10 cellular contexts compared by ENCODE assay signal in genomic region chrX:47854474-47854873, GRCh38. TPM values are rescaled to one million over a fixed set of nuclear protein-coding genes. Genes with fewer than 3 reads are reported as not detected.
DNase-seq lines count a peak whose midpoint lies in the region; ATAC-seq, FAIRE-seq and TF ChIP-seq lines count a peak whose summit lies in the region.
"Had no signal": no experiment of that assay in that cellular context is flagged by ENCODE, and none has a peak within 500 bp of the region (broad histone marks: within the 10 kb centered on the region; RNA-seq: fewer than 3 reads in every experiment).

No MANE protein-coding gene starts in this region.

- H3K14ac ChIP-seq in H1 (ENCODE audit: insufficient read length): no peak overlapping the region

- TF ChIP-seq EP300 in SK-N-SH (IDR thresholded peaks at IDR 0.05; ENCODE audit: borderline replicate concordance in 1 of 2, low read depth in 1 of 2, low read length in 1 of 2): no peak
- no peak for TF ChIP-seq EP300 in H1 (IDR thresholded peaks at IDR 0.05; ENCODE audit: borderline replicate concordance in 1 of 2, low read depth in 2 of 2, low read length in 2 of 2)

- H2AFZ ChIP-seq in SK-N-SH (ENCODE audit: low read depth) (no peak overlapping the region), H1 (ENCODE audit: low read length) (no peak overlapping the region), neural progenitor cell (replicated peaks) (no peak overlapping the region)

- POLR2A ChIA-PET in SK-N-SH (lab: Yijun Ruan, JAX) (no interaction called here), H1 (lab: Charles Lee; ENCODE audit: partially characterized antibody) (no interaction called here)

- FAIRE-seq in H1 (lab: Jason Lieb, UNC): peak; percentile 68

- no peaks in the 10 kb centered on the region for H3K9me2 ChIP-seq in SK-N-SH

- H3K79me2 ChIP-seq in SK-N-SH (ENCODE audit: insufficient read depth) (no peaks in the 10 kb centered on the region), H1 (ENCODE audit: control insufficient read depth in 1 of 2, insufficient read depth in 2 of 2, low read length in 2 of 2) (no peaks in the 10 kb centered on the region), neural progenitor cell (ENCODE audit: low read depth) (no peaks in the 10 kb centered on the region)

- no peaks in the 10 kb centered on the region for H3K23me2 ChIP-seq in H1 (ENCODE audit: low read depth, low read length)

- H4K5ac ChIP-seq in H1 (ENCODE audit: insufficient read length, low read depth, low read length): no peak overlapping the region

- no peak overlapping the region for H3K27ac Mint-ChIP-seq in neural progenitor cell

- H3K9me3 Mint-ChIP-seq in neural progenitor cell: no peaks in the 10 kb centered on the region

- H3K4ac ChIP-seq in H1 (replicated peaks; ENCODE audit: insufficient read length, low read depth, low read length): no peak overlapping the region

- WGBS in SK-N-SH (ENCODE audit: low lambda C conversion rate): 92% methylated on average over 10 of the region's 10 CpGs
- WGBS in H1 (ENCODE audit: extremely low coverage in 1 of 2, insufficient coverage in 1 of 2, insufficient read length in 1 of 2, insufficient replicate concordance in 2 of 2, low coverage in 1 of 2, low lambda C conversion rate in 2 of 2, missing lambda C conversion rate in 1 of 2), 2 experiments: 88% methylated on average over 10 of the region's 10 CpGs; no CpG with 5 or more reads in 1 of the 2 experiments

- H2BK15ac ChIP-seq in H1 (ENCODE audit: low read length): no peak overlapping the region

- H3K9ac ChIP-seq in SK-N-SH (no peak overlapping the region), H1 (replicated peaks in 1 of 4; ENCODE audit: extremely low read depth in 1 of 4, low read depth in 3 of 4, low read length in 3 of 4) (no peak overlapping the region), neural progenitor cell (no peak overlapping the region)
- H3K9ac ChIP-seq: BLaER1 had no signal

- H3K27ac ChIP-seq in SK-N-SH (ENCODE audit: low read depth in 2 of 2, low read length in 1 of 2): no peak overlapping the region
- no peak overlapping the region for H3K27ac ChIP-seq in H1 (ENCODE audit: low read depth, low read length)
- no peak overlapping the region for H3K27ac ChIP-seq in neural progenitor cell
- H3K27ac ChIP-seq: BLaER1, SJCRH30 had no signal

- TF ChIP-seq CTCF in SK-N-SH (IDR thresholded peaks at IDR 0.05) (peak; percentile 52), H1 (IDR thresholded peaks at IDR 0.05; ENCODE audit: control extremely low read depth in 1 of 3, insufficient read depth in 1 of 3, low read depth in 1 of 3, low read length in 3 of 3) (peak; percentile 46 to 59 (median 48)), neural progenitor cell (IDR thresholded peaks at IDR 0.05) (peak; percentile 56)

- H3K4me1 ChIP-seq in SK-N-SH (ENCODE audit: control insufficient read depth in 1 of 2, insufficient read depth in 2 of 2, low read depth in 1 of 2, low read length in 1 of 2) (no peaks in the 10 kb centered on the region), H1 (replicated peaks in 1 of 4; ENCODE audit: control insufficient read depth in 3 of 4, insufficient read depth in 4 of 4, low read length in 3 of 4) (no peaks in the 10 kb centered on the region), neural progenitor cell (no peaks in the 10 kb centered on the region)
- H3K4me1 ChIP-seq: SJCRH30 had no signal

- H3K56ac ChIP-seq in H1 (replicated peaks; ENCODE audit: insufficient read length, low read depth, low read length): no peak overlapping the region

- H3K27me3 ChIP-seq in SK-N-SH (ENCODE audit: insufficient read depth) (no peaks in the 10 kb centered on the region), H1 (replicated peaks in 1 of 4; ENCODE audit: control insufficient read depth in 3 of 4, extremely low read depth in 1 of 4, insufficient read depth in 3 of 4, low read length in 3 of 4) (no peaks in the 10 kb centered on the region), neural progenitor cell (no peaks in the 10 kb centered on the region)
- H3K27me3 ChIP-seq: SJCRH30 had no signal

- CTCF ChIA-PET in SK-N-SH (lab: Yijun Ruan, JAX): interaction anchor here (1.0 to 3.5 kb wide), 9 partner anchors 8 to 211 kb away, joined by 3 to 28 read pairs (median 4); partner anchors contain the start of gene ZNF81
- CTCF ChIA-PET in H1 (lab: Charles Lee; ENCODE audit: partially characterized antibody): interaction anchor here (0.6 to 3.5 kb wide), 8 partner anchors 9 to 172 kb away, joined by 3 to 31 read pairs (median 4); no protein-coding TSS in a partner anchor

- no peaks in the 10 kb centered on the region for H3K9me3 ChIP-seq in SK-N-SH
- no peaks in the 10 kb centered on the region for H3K9me3 ChIP-seq in H1 (ENCODE audit: insufficient read depth in 2 of 2, low read depth in 1 of 2, low read length in 1 of 2)
- H3K9me3 ChIP-seq in neural progenitor cell (ENCODE audit: low read depth): no peaks in the 10 kb centered on the region
- H3K9me3 ChIP-seq: BLaER1, SJCRH30 had no signal

- H3K4me3 Mint-ChIP-seq in neural progenitor cell: no peak overlapping the region

- H2BK20ac ChIP-seq in H1 (ENCODE audit: low read length): no peak overlapping the region

- H3K23ac ChIP-seq in H1 (ENCODE audit: insufficient read length): no peak overlapping the region

- H3K4me1 Mint-ChIP-seq in neural progenitor cell: no peaks in the 10 kb centered on the region

- H3K4me3 ChIP-seq in SK-N-SH (ENCODE audit: low read depth in 2 of 2, low read length in 1 of 2) (no peak overlapping the region), H1 (ENCODE audit: extremely low read depth in 1 of 4, insufficient read depth in 2 of 4, low read depth in 3 of 4, low read length in 4 of 4) (no peak overlapping the region), neural progenitor cell (no peak overlapping the region)
- H3K4me3 ChIP-seq: BLaER1, SJCRH30 had no signal

- no peak overlapping the region for H2BK120ac ChIP-seq in H1 (replicated peaks; ENCODE audit: low read depth, low read length)

- H2BK12ac ChIP-seq in H1 (ENCODE audit: low read depth, low read length): no peak overlapping the region

- H3K36me3 ChIP-seq in SK-N-SH (replicated peaks in 1 of 2; ENCODE audit: control insufficient read depth in 1 of 2, insufficient read depth in 2 of 2, low read length in 1 of 2) (peaks cover 21 to 22% of the 10 kb centered on the region in 2 experiments), H1 (ENCODE audit: control insufficient read depth in 2 of 4, insufficient read depth in 4 of 4, low read length in 3 of 4) (peaks cover 0 to 4% (median 0%) of the 10 kb centered on the region in 4 experiments; a peak in 2 of 8 replicates), neural progenitor cell (no peaks in the 10 kb centered on the region)
- H3K36me3 ChIP-seq: BLaER1, SJCRH30 had no signal

- H3K36me3 Mint-ChIP-seq in neural progenitor cell: peaks cover 2% of the 10 kb centered on the region

- H4K91ac ChIP-seq in H1 (replicated peaks; ENCODE audit: insufficient read length, low read length): no peak overlapping the region

- DNase-seq in NCI-H1417 (lab: John Stamatoyannopoulos, UW) (peak in 2 of 3 experiments; percentile 3 to 59), NCI-H1417 treated with DMSO at 0.1 percent for 48 hours (lab: John Stamatoyannopoulos, UW) (no peak), SK-N-SH (peak; percentile 14), H1 (ENCODE audit: low read depth in 1 of 2, low spot score in 2 of 2) (peak in 1 of 2 experiments; percentile 43), neural progenitor cell (ENCODE audit: low spot score) (peak; percentile 45), activated gamma-delta T cell treated with Interleukin-2 at 50 U/mL for 16 hours (no peak), NCI-H1105 (lab: John Stamatoyannopoulos, UW) (no peak)

- no peak for ATAC-seq in HG03442 (IDR thresholded peaks at IDR 0.05; ENCODE audit: unreplicated experiment)

- no peaks in the 10 kb centered on the region for H3K79me1 ChIP-seq in H1 (ENCODE audit: low read depth, low read length)

- H4K20me1 ChIP-seq in SK-N-SH (ENCODE audit: insufficient read depth): no peaks in the 10 kb centered on the region
- H4K20me1 ChIP-seq in H1 (replicated peaks in 1 of 2; ENCODE audit: control insufficient read depth in 1 of 2, insufficient read depth in 2 of 2, low read length in 2 of 2): no peaks in the 10 kb centered on the region
- H4K20me1 ChIP-seq in neural progenitor cell (ENCODE audit: low read depth): no peaks in the 10 kb centered on the region
- H4K20me1 ChIP-seq: BLaER1 had no signal

- H3F3A ChIP-seq in SK-N-SH (replicated peaks; ENCODE audit: insufficient read depth): peaks cover 3% of the 10 kb centered on the region
- H3F3A ChIP-seq in neural progenitor cell (ENCODE audit: low read depth): no peaks in the 10 kb centered on the region

- peak; percentile 68 for TF ChIP-seq RAD21 in SK-N-SH (IDR thresholded peaks at IDR 0.05; ENCODE audit: low read length)
- peak; percentile 70 to 71 for TF ChIP-seq RAD21 in H1 (IDR thresholded peaks at IDR 0.05 in 1 of 2, conservative IDR thresholded peaks at IDR 0.05 in 1 of 2; ENCODE audit: low read depth in 2 of 2, low read length in 2 of 2)

- no peak overlapping the region for H2AK5ac ChIP-seq in H1 (ENCODE audit: low read depth, low read length)

- peaks cover 3% of the 10 kb centered on the region for H3K27me3 Mint-ChIP-seq in neural progenitor cell (ENCODE audit: insufficient read depth, low read depth)

- TF ChIP-seq POLR2A in H1 (IDR thresholded peaks at IDR 0.05; ENCODE audit: control extremely low read depth in 1 of 2, low read depth in 2 of 2, low read length in 2 of 2): no peak

- no peak overlapping the region for H2BK5ac ChIP-seq in H1 (ENCODE audit: low read depth, low read length)

- H3K4me2 ChIP-seq in SK-N-SH (no peak overlapping the region), H1 (ENCODE audit: insufficient read depth in 1 of 2, low read depth in 2 of 2, low read length in 2 of 2) (no peak overlapping the region), neural progenitor cell (no peak overlapping the region)
- H3K4me2 ChIP-seq: BLaER1 had no signal

- H4K8ac ChIP-seq in H1 (ENCODE audit: extremely low read depth, insufficient read depth, low read length): no peak overlapping the region

- H3K18ac ChIP-seq in H1 (ENCODE audit: extremely low read depth, low read length): no peak overlapping the region

TF ChIP-seq in H1, 55 proteins besides CTCF, POLR2A, EP300 and RAD21 (continues in another document):
- no peak for TF ChIP-seq HDAC2 (IDR thresholded peaks at IDR 0.05; ENCODE audit: borderline replicate concordance in 1 of 2, low read depth in 2 of 2, low read length in 2 of 2)

RNA-seq across cellular contexts. Expression of gene ZNF81, which starts 17.8 kb away (rescaled TPM):
- polyA plus RNA-seq in SK-N-SH (2012; rRNA removed) (3.5 and 6.0 TPM in 2 replicates), H1 (2011; rRNA removed) (3.4 and 4.6 TPM in 2 replicates)
- 4.3 and 4.5 TPM in 2 replicates for polyA plus RNA-seq in SK-N-SH (2012; cell fraction: cytosol; rRNA removed)
- 7.6 and 8.5 TPM in 2 replicates for polyA plus RNA-seq in SK-N-SH (2012; cell fraction: nucleus; rRNA removed)
- 10.0 and 12.8 TPM in 2 replicates for total RNA-seq in H1 (2021; fragmentation: NEBNext Ultra II Directional; extraction: Animal tissue kit (Norgen Biotek cat#: 25700))
- polyA plus RNA-seq in H1 (2011; cell fraction: cytosol; rRNA removed): 4.2 TPM
- 3.9 TPM for polyA plus RNA-seq in H1 (2011; cell fraction: nucleus; rRNA removed)
- 4.6 to 5.4 TPM (median 4.8 TPM) in 4 replicates for polyA plus RNA-seq in H1 (2012, experiment 1 of 2)
- polyA plus RNA-seq in H1 (2012, experiment 2 of 2): 0.16 TPM
- polyA plus RNA-seq in H1 (2013, experiment 1 of 2): 4.9 TPM
- polyA plus RNA-seq in H1 (2013, experiment 2 of 2): 5.1 TPM
- 15.7 and 26.3 TPM in 2 replicates for polyA minus RNA-seq in H1 (2011; rRNA and poly(A)+ RNA removed)
- polyA minus RNA-seq in H1 (2011; cell fraction: cytosol; rRNA and poly(A)+ RNA removed): 3.7 TPM
- 13.6 TPM for polyA minus RNA-seq in H1 (2011; cell fraction: nucleus; rRNA and poly(A)+ RNA removed)
- 5.1 and 5.4 TPM in 2 replicates for total RNA-seq in neural progenitor cell (ENCODE audit: low replicate concordance)

Comparison
In these comparisons a context has a peak if more than half of its experiments do, and no peak if none do; other contexts are left out.
1. DNase-seq: peak in NCI-H1417 (2 of 3), SK-N-SH (single experiment) and neural progenitor cell (single experiment); none in NCI-H1417 treated with DMSO at 0.1 percent for 48 hours (single experiment), activated gamma-delta T cell treated with Interleukin-2 at 50 U/mL for 16 hours (single experiment) and NCI-H1105 (single experiment).
2. Peak in every context shown above with its lines, with median percentiles within 50 percentile points of each other: CTCF ChIP-seq.